In the genomic region with DNA sequence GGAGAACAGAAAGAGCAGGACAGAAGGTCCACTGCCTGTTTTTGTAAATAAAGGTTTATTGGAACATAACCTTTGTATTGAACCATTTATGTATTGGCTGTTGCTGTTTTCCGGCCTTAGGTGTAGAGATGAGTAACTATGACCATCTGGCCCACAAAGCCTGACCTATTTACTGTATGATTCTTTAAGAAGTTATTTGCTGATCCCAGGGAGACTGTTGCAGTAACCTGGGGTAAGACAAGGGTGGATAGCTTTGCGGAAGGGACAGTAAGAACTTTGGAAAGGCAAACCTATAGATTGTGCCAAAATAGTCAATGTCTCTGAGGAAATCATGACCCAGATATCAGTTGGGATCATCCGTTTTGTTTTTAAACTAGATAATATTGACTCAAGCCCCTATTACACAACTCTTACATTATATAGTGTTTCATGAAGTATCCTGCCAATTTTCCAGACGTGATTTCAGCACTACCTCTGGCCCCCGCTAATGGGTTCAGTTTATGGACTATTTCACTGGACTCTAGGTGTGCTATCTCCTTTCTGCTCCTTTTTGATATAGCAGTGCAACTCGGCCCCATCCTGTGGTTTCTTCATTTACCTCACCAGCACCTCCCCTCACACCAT, we compare ENCODE assay signal across 15 cellular contexts. TPM values are rescaled to one million over a fixed set of nuclear protein-coding genes. Genes with fewer than 3 reads are reported as not detected.
DNase-seq lines count a peak whose midpoint lies in the region; ATAC-seq and TF ChIP-seq lines count a peak whose summit lies in the region.
"Had no signal": no experiment of that assay in that cellular context is flagged by ENCODE, and none has a peak within 500 bp of the region (broad histone marks: within the 10 kb centered on the region; RNA-seq: fewer than 3 reads in every experiment).

No MANE protein-coding gene starts in this region.

- intact Hi-C loops in right lobe of liver (cut with DNase I), result no loop called here

- H3K27me3 ChIP-seq in right lobe of liver, result no peaks in the 10 kb centered on the region
- H3K27me3 ChIP-seq: upper lobe of left lung had no signal

- H3K36me3 ChIP-seq in right lobe of liver, result no peaks in the 10 kb centered on the region
- H3K36me3 ChIP-seq: upper lobe of left lung had no signal

- WGBS in right lobe of liver (ENCODE audit: insufficient coverage, low coverage, low lambda C conversion rate, missing lambda C conversion rate), result 19% methylated on average over 6 of the region's 6 CpGs

- ATAC-seq in GM18867 (IDR thresholded peaks at IDR 0.05; ENCODE audit: unreplicated experiment) (peak; percentile 39), GM21786 (IDR thresholded peaks at IDR 0.05; ENCODE audit: unreplicated experiment) (peak; percentile 36), HG03565 (IDR thresholded peaks at IDR 0.05; ENCODE audit: unreplicated experiment) (peak; percentile 23), right lobe of liver (peak; percentile 82 to 88 (median 87)), HG03097 (IDR thresholded peaks at IDR 0.05; ENCODE audit: low FRiP score, unreplicated experiment) (no peak), esophagus mucosa (no peak), HG03378 (IDR thresholded peaks at IDR 0.05; ENCODE audit: unreplicated experiment) (no peak)
- ATAC-seq: activated CD8-positive, alpha-beta memory T cell treated with anti-CD3 and anti-CD28 coated beads, Interleukin-2, amount 10 ng/mL, durations not matched to agents 7 days and 5 days; T-helper 17 cell had no signal

- peak overlapping the region in 2 of 3 donors; percentile 23 to 32 for H3K4me3 ChIP-seq in right lobe of liver
- H3K4me3 ChIP-seq: upper lobe of left lung had no signal

- no peak for TF ChIP-seq POLR2A in right lobe of liver (IDR thresholded peaks at IDR 0.05)

- peaks cover 0 to 36% (median 0%) of the 10 kb centered on the region in 4 donors for H3K4me1 ChIP-seq in right lobe of liver
- H3K4me1 ChIP-seq: upper lobe of left lung had no signal

- H3K9me3 ChIP-seq in right lobe of liver, result no peaks in the 10 kb centered on the region
- H3K9me3 ChIP-seq: upper lobe of left lung had no signal

- TF ChIP-seq CTCF in right lobe of liver (IDR thresholded peaks at IDR 0.05), result peak in 1 of 4 donors; percentile 3

- peak overlapping the region; percentile 35 to 86 (median 85) for H3K27ac ChIP-seq in right lobe of liver
- H3K27ac ChIP-seq: upper lobe of left lung had no signal

- DNase-seq in right lobe of liver (peak in 1 of 3 donors; percentile 67), NCI-H1092 treated with DMSO at 0.1 percent for 48 hours (lab: John Stamatoyannopoulos, UW) (no peak)
- DNase-seq: activated CD8-positive, alpha-beta memory T cell treated with anti-CD3 and anti-CD28 coated beads, Interleukin-2, amount 10 ng/mL, durations not matched to agents 7 days and 5 days; amniotic stem cell; CD4-positive, alpha-beta memory T cell; endodermal cell; midbrain; T-helper 17 cell had no signal

RNA-seq across cellular contexts. Expression of a gene that starts 20.8 kb away (rescaled TPM):
- total RNA-seq in right lobe of liver (100 to 1,000 TPM in 3 of 6 experiments, 10 to 100 TPM in 3; 45.6 to 181 (median 106) TPM), esophagus mucosa (0.32 TPM)
- total RNA-seq: activated CD8-positive, alpha-beta memory T cell treated with anti-CD3 and anti-CD28 coated beads, Interleukin-2, amount 10 ng/mL, durations not matched to agents 7 days and 5 days had no signal

RNA-seq across cellular contexts. Expression of a gene that starts 23.6 kb away (rescaled TPM):
- total RNA-seq in right lobe of liver (1 to 10 TPM; 1.5 to 8.3 (median 5.0) TPM), esophagus mucosa (4.6 TPM)

Comparison
In these comparisons a context has a peak if more than half of its experiments do, and no peak if none do; other contexts are left out.
1. ATAC-seq: peak in GM18867 (single experiment), GM21786 (single experiment), HG03565 (single experiment) and right lobe of liver (4 of 4); none in HG03097 (single experiment), esophagus mucosa (single experiment) and HG03378 (single experiment).
2. RNA of a gene that starts 20.8 kb away (total RNA-seq): 45.6 to 181 TPM in right lobe of liver; 0.32 TPM in esophagus mucosa (single experiment); every median in the first group is over 10 times any median in the second.